In genomic region chr20:3312940-3313656, GRCh38 we compare ENCODE assay signal across 10 cellular contexts.
A peak's percentile ranks its signal among the peaks of the same experiment; 100 is the strongest.
DNase-seq lines count a peak whose midpoint lies in the region; ATAC-seq and TF ChIP-seq lines count a peak whose summit lies in the region.
"Had no signal": no experiment of that assay in that cellular context is flagged by ENCODE, and none has a peak within 500 bp of the region (broad histone marks: within the 10 kb centered on the region; RNA-seq: fewer than 3 reads in every experiment).

No MANE protein-coding gene starts in this region.

- H3K4me1 Mint-ChIP-seq in chondrocyte (ENCODE audit: low read depth), result peaks cover 64% of the 10 kb centered on the region

- no peaks in the 10 kb centered on the region for H3K9me3 ChIP-seq in right lobe of liver
- H3K9me3 ChIP-seq: Caco-2 had no signal

- H3K4me3 Mint-ChIP-seq in chondrocyte (ENCODE audit: unreplicated experiment), result no peak overlapping the region

- H3K9me3 Mint-ChIP-seq in chondrocyte (ENCODE audit: low read depth), result no peaks in the 10 kb centered on the region

- TF ChIP-seq CTCF in 22Rv1 (IDR thresholded peaks at IDR 0.05) (no peak), chondrocyte (IDR thresholded peaks at IDR 0.05) (no peak), right lobe of liver (IDR thresholded peaks at IDR 0.05) (no peak)

- H3K27me3 Mint-ChIP-seq in chondrocyte (ENCODE audit: low read depth), result no peaks in the 10 kb centered on the region

- H3K27me3 ChIP-seq in right lobe of liver, result no peaks in the 10 kb centered on the region

- peaks cover 20% of the 10 kb centered on the region for H3K36me3 Mint-ChIP-seq in chondrocyte (ENCODE audit: low read depth)

- H3K27ac ChIP-seq in 22Rv1 (peak overlapping the region; percentile 70), right lobe of liver (peak overlapping the region in 1 of 3 donors; percentile 14)

- H3K4me3 ChIP-seq in right lobe of liver, result no peak overlapping the region

- WGBS in right lobe of liver (ENCODE audit: insufficient coverage, low coverage, low lambda C conversion rate, missing lambda C conversion rate), result 42% methylated on average over 2 of the region's 2 CpGs

- DNase-seq in M059J (ENCODE audit: low read depth) (peak; percentile 69), chondrocyte (ENCODE audit: low spot score) (no peak), right lobe of liver (no peak), NCI-H524 treated with DMSO at 0.1 percent for 48 hours (lab: John Stamatoyannopoulos, UW) (no peak), anterior cingulate cortex (lab: John Stamatoyannopoulos, UW) (no peak)
- DNase-seq: amniotic stem cell had no signal

- peak overlapping the region; percentile 93 for H3K27ac Mint-ChIP-seq in chondrocyte (ENCODE audit: unreplicated experiment)

- peaks cover 0 to 15% (median 0%) of the 10 kb centered on the region in 4 donors for H3K4me1 ChIP-seq in right lobe of liver
- H3K4me1 ChIP-seq: Caco-2 had no signal

- ATAC-seq in right lobe of liver (peak; percentile 58 to 83 (median 69)), HG03095 (IDR thresholded peaks at IDR 0.05; ENCODE audit: unreplicated experiment) (no peak), GM19467 (IDR thresholded peaks at IDR 0.05; ENCODE audit: unreplicated experiment) (no peak)

- H3K36me3 ChIP-seq in right lobe of liver, result peaks cover 0 to 7% (median 0%) of the 10 kb centered on the region in 4 donors

- intact Hi-C loops in right lobe of liver (cut with DNase I), result loop anchor here in 1 of 2 donors (10.0 kb wide), 1 partner anchor 88 kb away; no protein-coding TSS in a partner anchor

- TF ChIP-seq POLR2A in right lobe of liver (IDR thresholded peaks at IDR 0.05), result no peak

Comparison
In these comparisons a context has a peak if more than half of its experiments do, and no peak if none do; other contexts are left out.
1. ATAC-seq: peak in right lobe of liver (4 of 4); none in HG03095 (single experiment) and GM19467 (single experiment).